In genomic region chr13:20403826-20404225, GRCh38 we compare ENCODE assay signal across 17 cellular contexts.
DNase-seq lines count a peak whose midpoint lies in the region; ATAC-seq, FAIRE-seq and TF ChIP-seq lines count a peak whose summit lies in the region.
"Had no signal": no experiment of that assay in that cellular context is flagged by ENCODE, and none has a peak within 500 bp of the region (broad histone marks: within the 10 kb centered on the region; RNA-seq: fewer than 3 reads in every experiment).

No MANE protein-coding gene starts in this region.

- no peaks in the 10 kb centered on the region for H3K79me2 ChIP-seq in HepG2 (ENCODE audit: insufficient read depth, low read length)

- H3K9ac ChIP-seq in HepG2 (ENCODE audit: insufficient read depth, low read depth, low read length): no peak overlapping the region

- no peaks in the 10 kb centered on the region for H4K20me1 ChIP-seq in HepG2 (ENCODE audit: insufficient read depth, low read length)

- CTCF ChIA-PET in HepG2 (lab: Yijun Ruan, JAX; ENCODE audit: low intra/inter-chr PET ratio, low total read pairs): no interaction called here

- intact Hi-C loops in HepG2 (cut with micrococcal nuclease; ENCODE audit: unreplicated experiment): no loop called here
- intact Hi-C loops in right lobe of liver (cut with DNase I): no loop called here
- intact Hi-C loops in sciatic nerve (cut with DNase I): no loop called here

- ATAC-seq in HepG2 (no peak), right lobe of liver (no peak), sciatic nerve (no peak), GM21526 (IDR thresholded peaks at IDR 0.05; ENCODE audit: low FRiP score, unreplicated experiment) (no peak)

- FAIRE-seq in HepG2 (lab: Jason Lieb, UNC): no peak
- no peak for FAIRE-seq in GM19239 (lab: Jason Lieb, UNC)
- FAIRE-seq: A204.1, D721Med had no signal

- no peak for TF ChIP-seq EP300 in HepG2 (IDR thresholded peaks at IDR 0.05; ENCODE audit: low read depth in 2 of 2, low read length in 2 of 2)
- no peak for TF ChIP-seq EP300 in HepG2 (CRISPR knock-in tag; IDR thresholded peaks at IDR 0.05; ENCODE audit: borderline replicate concordance)

- BruUV-seq in HepG2 (replicated peaks; lab: Mats Ljungman, UMichigan): TSS peak; percentile 62

- TF ChIP-seq CTCF in HepG2 (CRISPR knock-in tag; IDR thresholded peaks at IDR 0.05) (no peak), right lobe of liver (IDR thresholded peaks at IDR 0.05) (no peak)

- TF ChIP-seq RAD21 in HepG2 (CRISPR knock-in tag; IDR thresholded peaks at IDR 0.05): no peak

- 96% methylated on average over 10 of the region's 10 CpGs for WGBS in HepG2 (ENCODE audit: low lambda C conversion rate)
- 100% methylated on average over 1 of the region's 10 CpGs for WGBS in right lobe of liver (ENCODE audit: insufficient coverage, low coverage, low lambda C conversion rate, missing lambda C conversion rate)

- peaks cover 0 to 7% of the 10 kb centered on the region in 2 experiments; a peak in 2 of 5 replicates for H3K36me3 ChIP-seq in HepG2 (replicated peaks in 1 of 2; ENCODE audit: control insufficient read depth in 1 of 2, insufficient read depth in 2 of 2, low read length in 2 of 2)
- H3K36me3 ChIP-seq in right lobe of liver: peaks cover 0 to 52% (median 12%) of the 10 kb centered on the region in 4 donors
- H3K36me3 ChIP-seq: BE2C, HAP-1 had no signal

- no peak overlapping the region for H2AFZ ChIP-seq in HepG2 (ENCODE audit: low read length)

- H3K9me3 ChIP-seq in HepG2 (ENCODE audit: low read length) (no peaks in the 10 kb centered on the region), right lobe of liver (no peaks in the 10 kb centered on the region)
- H3K9me3 ChIP-seq: BE2C, HAP-1 had no signal

- no peak overlapping the region for H3K4me3 ChIP-seq in HepG2 (replicated peaks in 1 of 3; ENCODE audit: insufficient read depth in 1 of 3, low read depth in 2 of 3, low read length in 3 of 3)
- H3K4me3 ChIP-seq in right lobe of liver: no peak overlapping the region
- H3K4me3 ChIP-seq: HAP-1 had no signal

- TF ChIP-seq POLR2A in HepG2 (IDR thresholded peaks at IDR 0.05; ENCODE audit: insufficient read depth in 1 of 2, low read depth in 2 of 2, low read length in 2 of 2) (no peak), right lobe of liver (IDR thresholded peaks at IDR 0.05) (no peak)

- no peak overlapping the region for H3K4me2 ChIP-seq in HepG2 (ENCODE audit: low read depth, low read length)

- no peak for DNase-seq in HepG2 (ENCODE audit: low spot score)
- no peak for DNase-seq in right lobe of liver
- DNase-seq in mesenteric fat pad (ENCODE audit: low spot score): peak; percentile 47
- peak; percentile 32 for DNase-seq in sciatic nerve (ENCODE audit: low spot score)
- no peak for DNase-seq in ACHN
- no peak for DNase-seq in GM19239 (ENCODE audit: insufficient read length, low spot score)
- DNase-seq: BE2C; CD4-positive, alpha-beta memory T cell; DMS153; DND-41; GDM1; GOT3 had no signal

- POLR2A ChIA-PET in HepG2 (lab: Yijun Ruan, JAX): no interaction called here

- H3K4me1 ChIP-seq in HepG2 (ENCODE audit: insufficient read depth, low read length): no peaks in the 10 kb centered on the region
- no peaks in the 10 kb centered on the region for H3K4me1 ChIP-seq in right lobe of liver
- H3K4me1 ChIP-seq: BE2C, HAP-1 had no signal

- H3K27ac ChIP-seq in HepG2 (ENCODE audit: extremely low read length, insufficient read depth, low read length) (no peak overlapping the region), right lobe of liver (no peak overlapping the region)
- H3K27ac ChIP-seq: C4-2B had no signal

- H3K27me3 ChIP-seq in HepG2 (ENCODE audit: control insufficient read depth in 1 of 2, insufficient read depth in 2 of 2, low read length in 2 of 2) (no peaks in the 10 kb centered on the region; a peak in 1 of 5 replicates), right lobe of liver (no peaks in the 10 kb centered on the region)
- H3K27me3 ChIP-seq: BE2C had no signal

- in situ Hi-C loops in HepG2 (cut with HindIII; ENCODE audit: extremely low pct_ligation_motif_present, low pct_unique_long_range_greater_than_20kb): no loop called here
- in situ Hi-C loops in ACHN (cut with HindIII; ENCODE audit: low pct_ligation_motif_present, low pct_unique_long_range_greater_than_20kb, low sequenced_read_pairs): no loop called here

TF ChIP-seq in HepG2, 621 proteins besides CTCF, POLR2A, EP300 and RAD21:
- TF ChIP-seq PBX3 (CRISPR knock-in tag; IDR thresholded peaks at IDR 0.05; ENCODE audit: borderline replicate concordance): no peak
- TF ChIP-seq ZNF790 (CRISPR knock-in tag; IDR thresholded peaks at IDR 0.05; ENCODE audit: borderline replicate concordance): no peak
- no peak for TF ChIP-seq DNMT1 (CRISPR knock-in tag; IDR thresholded peaks at IDR 0.05)
- TF ChIP-seq RFX1 (IDR thresholded peaks at IDR 0.05): no peak
TF ChIP-seq in HepG2: peak in this region for 0.

Comparison
In these comparisons a context has a peak if more than half of its experiments do, and no peak if none do; other contexts are left out.
1. DNase-seq: peak in mesenteric fat pad (single experiment) and sciatic nerve (single experiment); none in HepG2 (single experiment), right lobe of liver (0 of 3), ACHN (single experiment) and GM19239 (single experiment).